Comparison of ENCODE assay signal across 8 cellular contexts in the genomic region with DNA sequence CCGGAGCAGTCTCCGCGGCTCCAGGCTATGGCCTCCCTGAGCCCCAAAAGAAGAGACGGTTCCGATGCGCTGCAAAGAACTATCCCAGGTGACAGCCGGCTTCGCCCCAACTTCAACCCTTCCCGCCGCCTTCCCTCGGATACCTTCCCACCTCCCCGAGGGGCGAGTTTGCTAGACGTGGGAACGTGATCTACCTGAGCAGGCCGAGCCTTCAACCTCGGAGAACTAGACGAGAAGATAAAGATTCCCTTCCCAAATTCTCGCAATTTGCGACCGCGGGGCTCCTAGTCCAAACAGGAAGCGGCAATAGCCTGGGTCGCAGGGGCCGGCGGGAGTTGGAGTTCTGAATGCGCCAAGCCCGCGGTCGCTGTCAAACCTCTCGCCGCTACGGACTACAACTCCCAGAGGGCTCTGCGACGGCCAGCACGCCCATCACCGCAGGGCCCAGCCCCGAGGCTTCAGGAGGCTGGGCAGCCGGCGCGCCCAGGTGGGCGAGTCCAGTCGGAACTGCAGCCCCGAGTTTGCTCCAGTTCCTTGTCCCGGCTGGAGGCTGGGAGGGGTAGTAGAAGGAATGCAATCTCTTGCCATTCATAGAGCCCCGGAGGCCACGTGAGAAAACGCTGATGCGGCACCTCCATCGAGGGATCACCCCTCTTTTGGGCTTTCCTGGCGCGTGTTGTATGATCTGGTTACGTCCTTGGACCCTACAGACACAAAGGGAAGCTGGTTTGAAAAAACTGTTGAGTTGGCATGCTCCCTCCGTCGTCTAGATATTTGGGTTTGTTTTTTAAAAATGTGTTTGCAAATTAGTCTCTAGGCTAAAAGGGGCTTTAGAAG. TPM values are rescaled to one million over a fixed set of nuclear protein-coding genes. Genes with fewer than 3 reads are reported as not detected.
A peak's percentile ranks its signal among the peaks of the same experiment; 100 is the strongest.
DNase-seq lines count a peak whose midpoint lies in the region; ATAC-seq, FAIRE-seq and TF ChIP-seq lines count a peak whose summit lies in the region.

A gene with protein sequence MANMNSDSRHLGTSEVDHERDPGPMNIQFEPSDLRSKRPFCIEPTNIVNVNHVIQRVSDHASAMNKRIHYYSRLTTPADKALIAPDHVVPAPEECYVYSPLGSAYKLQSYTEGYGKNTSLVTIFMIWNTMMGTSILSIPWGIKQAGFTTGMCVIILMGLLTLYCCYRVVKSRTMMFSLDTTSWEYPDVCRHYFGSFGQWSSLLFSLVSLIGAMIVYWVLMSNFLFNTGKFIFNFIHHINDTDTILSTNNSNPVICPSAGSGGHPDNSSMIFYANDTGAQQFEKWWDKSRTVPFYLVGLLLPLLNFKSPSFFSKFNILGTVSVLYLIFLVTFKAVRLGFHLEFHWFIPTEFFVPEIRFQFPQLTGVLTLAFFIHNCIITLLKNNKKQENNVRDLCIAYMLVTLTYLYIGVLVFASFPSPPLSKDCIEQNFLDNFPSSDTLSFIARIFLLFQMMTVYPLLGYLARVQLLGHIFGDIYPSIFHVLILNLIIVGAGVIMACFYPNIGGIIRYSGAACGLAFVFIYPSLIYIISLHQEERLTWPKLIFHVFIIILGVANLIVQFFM (minus strand): TSS at position 302 of the 837 bp plus-strand sequence. CDS start 14,366 bp downstream, outside the sequence.

- no peak for TF ChIP-seq CTCF in activated B cell treated with CpG ODN at 0.5 μM for 24 hours (IDR thresholded peaks at IDR 0.05)

- POLR2A ChIA-PET in activated B cell treated with CpG ODN at 0.5 μM for 24 hours (lab: Charles Lee) = no interaction called here

- peaks cover 17% of the 10 kb centered on the region for H3K4me1 Mint-ChIP-seq in activated B cell treated with CpG ODN at 0.5 μM for 24 hours

- H3K9me3 Mint-ChIP-seq in activated B cell treated with CpG ODN at 0.5 μM for 24 hours = peaks cover 7% of the 10 kb centered on the region

- peak within 1 kb of the TSS; percentile 92 for H3K27ac Mint-ChIP-seq in activated B cell treated with CpG ODN at 0.5 μM for 24 hours

- DNase-seq in AG08395 (ENCODE audit: low spot score) (peak; percentile 95), NCI-H345 (lab: John Stamatoyannopoulos, UW) (peak; percentile 92), activated B cell treated with CpG ODN at 0.5 μM for 24 hours (peak; percentile 91)
- peak; percentile 86 for DNase-seq in central memory CD4-positive, alpha-beta T cell
- peak; percentile 91 for DNase-seq in stimulated activated CD4-positive, alpha-beta T cell treated with anti-CD3 and anti-CD28 coated beads, Interleukin-12 subunit alpha, Interleukin-12 subunit beta, amount 100 ng/mL, for 4 hours

- no peaks in the 10 kb centered on the region for H3K27me3 Mint-ChIP-seq in activated B cell treated with CpG ODN at 0.5 μM for 24 hours

- in situ Hi-C loops in GM18951 (cut with MboI; ENCODE audit: low sequenced_read_pairs, unreplicated experiment) = loop anchor here (10.0 kb wide), 1 partner anchor 203 kb away; no protein-coding TSS in a partner anchor

- H3K4me3 Mint-ChIP-seq in activated B cell treated with CpG ODN at 0.5 μM for 24 hours = peak within 1 kb of the TSS; percentile 100

- ATAC-seq in HG03196 (IDR thresholded peaks at IDR 0.05; ENCODE audit: unreplicated experiment) (peak; percentile 100), activated B cell treated with CpG ODN at 0.5 μM for 24 hours (ENCODE audit: low read depth) (peak; percentile 100)

- TF ChIP-seq POLR2A in GM18951 (IDR thresholded peaks at IDR 0.05; ENCODE audit: extremely low read depth, insufficient read depth, insufficient read length) = peak; percentile 79

- intact Hi-C loops in activated B cell treated with CpG ODN at 0.5 μM for 24 hours (cut with micrococcal nuclease) = loop anchor here (1.0 to 10.0 kb wide), 6 partner anchors 177 to 1200 kb away; a partner anchor contains a TSS

- peak; percentile 33 for FAIRE-seq in islet of Langerhans (lab: Jason Lieb, UNC)

- peaks cover 25% of the 10 kb centered on the region for H3K36me3 Mint-ChIP-seq in activated B cell treated with CpG ODN at 0.5 μM for 24 hours (ENCODE audit: low read depth)

- CTCF ChIA-PET in activated B cell treated with CpG ODN at 0.5 μM for 24 hours (lab: Charles Lee) = no interaction called here

RNA-seq across cellular contexts. Expression of the gene that starts here (rescaled TPM):
- 26.6 and 29.9 TPM in 2 replicates for total RNA-seq in activated B cell treated with CpG ODN at 0.5 μM for 24 hours

Comparison
In these comparisons a context has a peak if more than half of its experiments do, and no peak if none do; other contexts are left out.
1. Peak in every context shown above with its lines: DNase-seq and ATAC-seq.